Comparison of ENCODE assay signal across 17 cellular contexts in genomic region chr9:126793686-126794417, GRCh38. TPM values are rescaled to one million over a fixed set of nuclear protein-coding genes. Genes with fewer than 3 reads are reported as not detected.
DNase-seq lines count a peak whose midpoint lies in the region; ATAC-seq and TF ChIP-seq lines count a peak whose summit lies in the region.
"Had no signal": no experiment of that assay in that cellular context is flagged by ENCODE, and none has a peak within 500 bp of the region (broad histone marks: within the 10 kb centered on the region; RNA-seq: fewer than 3 reads in every experiment).

No MANE protein-coding gene starts in this region.

- peak; percentile 30 for DNase-seq in activated CD8-positive, alpha-beta memory T cell treated with anti-CD3 and anti-CD28 coated beads for 24 hours
- no peak for DNase-seq in activated CD8-positive, alpha-beta memory T cell treated with anti-CD3 and anti-CD28 coated beads, Interleukin-2, amount 10 ng/mL, durations not matched to agents 7 days and 5 days
- DNase-seq in epithelial cell of prostate (ENCODE audit: low read depth, low spot score) (peak; percentile 93), osteocyte (ENCODE audit: extremely low spot score, unreplicated experiment) (peak; percentile 75), ureter (ENCODE audit: low spot score) (peak; percentile 22), cardiac septum (ENCODE audit: low spot score) (no peak)
- DNase-seq: 8988T, C1 segment of cervical spinal cord, DMS 273 treated with DMSO at 0.1 percent for 48 hours, NCI-H1048, NCI-H146, NCI-H2227 treated with DMSO at 0.1 percent for 48 hours, NCI-H526, RPMI8226 had no signal

- H3K27me3 Mint-ChIP-seq in activated CD8-positive, alpha-beta memory T cell treated with anti-CD3 and anti-CD28 coated beads, Interleukin-2, amount 10 ng/mL, durations not matched to agents 7 days and 5 days, result peaks cover 48% of the 10 kb centered on the region
- peaks cover 5% of the 10 kb centered on the region for H3K27me3 Mint-ChIP-seq in osteocyte (ENCODE audit: unreplicated experiment)

- no peak for TF ChIP-seq CTCF in osteocyte (IDR thresholded peaks at IDR 0.05)

- peak overlapping the region; percentile 86 for H3K27ac ChIP-seq in epithelial cell of prostate

- no peaks in the 10 kb centered on the region for H3K9me3 Mint-ChIP-seq in activated CD8-positive, alpha-beta memory T cell treated with anti-CD3 and anti-CD28 coated beads, Interleukin-2, amount 10 ng/mL, durations not matched to agents 7 days and 5 days (ENCODE audit: low read depth)
- no peaks in the 10 kb centered on the region for H3K9me3 Mint-ChIP-seq in osteocyte (ENCODE audit: unreplicated experiment)

- H3K27ac Mint-ChIP-seq in activated CD8-positive, alpha-beta memory T cell treated with anti-CD3 and anti-CD28 coated beads, Interleukin-2, amount 10 ng/mL, durations not matched to agents 7 days and 5 days, result no peak overlapping the region
- H3K27ac Mint-ChIP-seq in osteocyte (ENCODE audit: unreplicated experiment), result no peak overlapping the region

- no peak for ATAC-seq in activated CD8-positive, alpha-beta memory T cell treated with anti-CD3 and anti-CD28 coated beads, Interleukin-2, amount 10 ng/mL, durations not matched to agents 7 days and 5 days
- ATAC-seq in HG03469 (IDR thresholded peaks at IDR 0.05; ENCODE audit: unreplicated experiment) (no peak), HG03045 (IDR thresholded peaks at IDR 0.05; ENCODE audit: unreplicated experiment) (no peak)
- ATAC-seq: K562 had no signal

- no peaks in the 10 kb centered on the region for H3K36me3 Mint-ChIP-seq in activated CD8-positive, alpha-beta memory T cell treated with anti-CD3 and anti-CD28 coated beads, Interleukin-2, amount 10 ng/mL, durations not matched to agents 7 days and 5 days
- H3K36me3 Mint-ChIP-seq in osteocyte (ENCODE audit: unreplicated experiment), result no peaks in the 10 kb centered on the region

- H3K4me1 Mint-ChIP-seq in activated CD8-positive, alpha-beta memory T cell treated with anti-CD3 and anti-CD28 coated beads, Interleukin-2, amount 10 ng/mL, durations not matched to agents 7 days and 5 days, result peaks cover 2% of the 10 kb centered on the region
- peaks cover 18% of the 10 kb centered on the region for H3K4me1 Mint-ChIP-seq in osteocyte (ENCODE audit: unreplicated experiment)

- H3K4me3 Mint-ChIP-seq in activated CD8-positive, alpha-beta memory T cell treated with anti-CD3 and anti-CD28 coated beads, Interleukin-2, amount 10 ng/mL, durations not matched to agents 7 days and 5 days, result no peak overlapping the region
- H3K4me3 Mint-ChIP-seq in osteocyte (ENCODE audit: unreplicated experiment), result no peak overlapping the region

- intact Hi-C loops in cardiac septum (cut with DNase I), result no loop called here

- CTCF ChIA-PET in activated CD8-positive, alpha-beta memory T cell treated with anti-CD3 and anti-CD28 coated beads, Interleukin-2, amount 10 ng/mL, durations not matched to agents 7 days and 5 days (lab: Charles Lee), result interaction anchor here (1.6 to 7.2 kb wide), 2 partner anchors 12 to 89 kb away, joined by 9 to 67 read pairs; no protein-coding TSS in a partner anchor

RNA-seq across cellular contexts. Expression of gene ZBTB43, which starts 11.0 kb away (rescaled TPM):
- total RNA-seq in activated CD8-positive, alpha-beta memory T cell treated with anti-CD3 and anti-CD28 coated beads, Interleukin-2, amount 10 ng/mL, durations not matched to agents 7 days and 5 days, result 10 to 100 TPM; 25.2 to 28.9 TPM
- total RNA-seq in osteocyte, result 17.1 and 20.3 TPM in 2 replicates
- total RNA-seq in ureter, result 22.0 TPM
- 38.9 TPM for total RNA-seq in cardiac septum

Comparison
In these comparisons a context has a peak if more than half of its experiments do, and no peak if none do; other contexts are left out.
1. DNase-seq: peak in activated CD8-positive, alpha-beta memory T cell treated with anti-CD3 and anti-CD28 coated beads for 24 hours (single experiment), epithelial cell of prostate (single experiment), osteocyte (single experiment) and ureter (single experiment); none in activated CD8-positive, alpha-beta memory T cell treated with anti-CD3 and anti-CD28 coated beads, Interleukin-2, amount 10 ng/mL, durations not matched to agents 7 days and 5 days (single experiment) and cardiac septum (single experiment).